ENCODE assay signal across 21 cellular contexts in the genomic region with DNA sequence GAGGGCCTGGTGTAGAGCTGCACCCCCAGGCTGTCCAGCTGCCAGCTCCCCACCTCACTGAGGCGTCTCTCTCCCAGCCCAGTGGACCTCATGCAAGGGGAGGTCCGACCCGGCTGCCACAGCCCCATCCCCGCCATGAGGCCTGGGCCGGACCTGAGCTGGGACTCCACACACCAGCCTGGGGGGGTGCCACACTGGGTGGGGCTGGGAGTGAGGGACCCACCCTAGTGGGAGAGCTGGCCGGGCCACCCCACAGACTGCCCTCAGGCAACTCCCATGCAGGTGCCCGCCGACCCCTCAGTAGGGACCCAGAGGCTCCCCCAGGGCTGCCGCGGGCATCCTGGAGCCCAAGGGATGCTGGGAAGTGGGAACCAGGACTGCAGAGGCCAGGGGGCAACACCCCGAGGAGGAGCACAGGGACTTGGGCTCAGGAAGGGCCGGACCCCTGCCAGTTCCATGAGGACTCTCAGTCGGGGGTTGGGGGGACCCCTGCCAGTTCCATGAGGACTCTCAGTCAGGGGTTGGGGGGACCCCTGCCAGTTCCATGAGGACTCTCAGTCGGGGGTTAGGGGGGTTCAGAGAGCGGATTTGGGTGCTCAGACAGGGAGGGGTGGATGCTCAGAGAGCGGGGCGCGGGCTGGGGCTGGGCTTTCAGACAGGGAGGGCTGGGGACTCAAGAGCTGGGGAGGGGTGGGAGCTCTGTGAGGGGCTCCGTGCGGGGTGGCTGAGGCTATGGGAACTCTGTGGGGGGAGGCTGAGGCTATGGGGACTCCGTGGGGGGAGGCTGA. TPM values are rescaled to one million over a fixed set of nuclear protein-coding genes. Genes with fewer than 3 reads are reported as not detected.
DNase-seq lines count a peak whose midpoint lies in the region; ATAC-seq and TF ChIP-seq lines count a peak whose summit lies in the region.
"Had no signal": no experiment of that assay in that cellular context is flagged by ENCODE, and none has a peak within 500 bp of the region (broad histone marks: within the 10 kb centered on the region; RNA-seq: fewer than 3 reads in every experiment).

No MANE protein-coding gene starts in this region.

- in situ Hi-C loops in GM13977 (cut with MboI; ENCODE audit: low pct_unique_long_range_greater_than_20kb, low sequenced_read_pairs, unreplicated experiment): no loop called here

- H3K27me3 Mint-ChIP-seq in CD8-positive, alpha-beta T cell (ENCODE audit: low read depth): peaks cover 5% of the 10 kb centered on the region

- H3K27ac ChIP-seq in RWPE2 (ENCODE audit: poor library complexity, severe bottlenecking) (no peak overlapping the region), upper lobe of right lung (no peak overlapping the region)
- no peak overlapping the region for H3K27ac ChIP-seq in CD8-positive, alpha-beta T cell (ENCODE audit: low read depth, low read length)
- H3K27ac ChIP-seq: colonic mucosa, hepatocyte had no signal

- intact Hi-C loops in left cardiac atrium (cut with DNase I): no loop called here
- intact Hi-C loops in Right ventricle myocardium inferior (cut with DNase I): no loop called here
- intact Hi-C loops in upper lobe of right lung (cut with DNase I): no loop called here
- intact Hi-C loops in CD8-positive, alpha-beta T cell (cut with DNase I, micrococcal nuclease): no loop called here

- no peak overlapping the region for H3K4me3 ChIP-seq in RWPE2 (ENCODE audit: severe bottlenecking)
- H3K4me3 ChIP-seq in upper lobe of right lung: no peak overlapping the region
- no peak overlapping the region for H3K4me3 ChIP-seq in CD8-positive, alpha-beta T cell (ENCODE audit: low read depth, low read length)
- H3K4me3 ChIP-seq: colonic mucosa, hepatocyte had no signal

- H3K4me1 ChIP-seq in RWPE2 (ENCODE audit: insufficient read depth, poor library complexity, severe bottlenecking): peaks cover 19% of the 10 kb centered on the region
- peaks cover 9% of the 10 kb centered on the region for H3K4me1 ChIP-seq in upper lobe of right lung
- H3K4me1 ChIP-seq in CD8-positive, alpha-beta T cell (ENCODE audit: insufficient read depth, low read length): peaks cover 12% of the 10 kb centered on the region

- H3K4me1 Mint-ChIP-seq in CD8-positive, alpha-beta T cell (ENCODE audit: low read depth): peaks cover 4% of the 10 kb centered on the region

- H3K27me3 ChIP-seq in RWPE2 (ENCODE audit: insufficient read depth, poor library complexity, severe bottlenecking) (no peaks in the 10 kb centered on the region), upper lobe of right lung (peaks cover 17% of the 10 kb centered on the region)
- no peaks in the 10 kb centered on the region for H3K27me3 ChIP-seq in CD8-positive, alpha-beta T cell (ENCODE audit: insufficient read depth, low read length)
- H3K27me3 ChIP-seq: hepatocyte had no signal

- CTCF ChIA-PET in CD8-positive, alpha-beta T cell (lab: Charles Lee): interaction anchor here (1.0 kb wide), 1 partner anchor 11 kb away, joined by 3 read pairs; no protein-coding TSS in a partner anchor

- H3K4me3 Mint-ChIP-seq in CD8-positive, alpha-beta T cell: no peak overlapping the region
- H3K4me3 Mint-ChIP-seq: activated CD4-positive, alpha-beta memory T cell treated with anti-CD3 and anti-CD28 coated beads for 36 hours; activated naive CD8-positive, alpha-beta T cell; activated T-cell treated with anti-CD3 and anti-CD28 coated beads, Interleukin-2, amount 50 U/mL, for 4 hours had no signal

- H3K9me3 ChIP-seq in RWPE2 (ENCODE audit: severe bottlenecking): no peaks in the 10 kb centered on the region
- H3K9me3 ChIP-seq in upper lobe of right lung: no peaks in the 10 kb centered on the region
- no peaks in the 10 kb centered on the region for H3K9me3 ChIP-seq in CD8-positive, alpha-beta T cell (ENCODE audit: low read length)
- H3K9me3 ChIP-seq: colonic mucosa had no signal

- H3K27ac Mint-ChIP-seq in CD8-positive, alpha-beta T cell: no peak overlapping the region
- H3K27ac Mint-ChIP-seq: activated CD4-positive, alpha-beta memory T cell treated with anti-CD3 and anti-CD28 coated beads for 36 hours; activated naive CD8-positive, alpha-beta T cell had no signal

- no peaks in the 10 kb centered on the region for H3K36me3 Mint-ChIP-seq in CD8-positive, alpha-beta T cell
- H3K36me3 Mint-ChIP-seq: activated CD4-positive, alpha-beta memory T cell treated with anti-CD3 and anti-CD28 coated beads for 36 hours; activated naive CD8-positive, alpha-beta T cell had no signal

- no peaks in the 10 kb centered on the region for H3K36me3 ChIP-seq in RWPE2 (ENCODE audit: low read depth)
- no peaks in the 10 kb centered on the region for H3K36me3 ChIP-seq in upper lobe of right lung
- H3K36me3 ChIP-seq in CD8-positive, alpha-beta T cell (ENCODE audit: insufficient read depth, low read length): no peaks in the 10 kb centered on the region
- H3K36me3 ChIP-seq: colonic mucosa had no signal

- POLR2A ChIA-PET in CD8-positive, alpha-beta T cell (lab: Charles Lee): no interaction called here

- DNase-seq in left cardiac atrium (peak; percentile 22), Right ventricle myocardium inferior (ENCODE audit: missing footprints) (no peak), RWPE2 (ENCODE audit: low spot score) (peak; percentile 67), left lobe of liver (ENCODE audit: low spot score) (peak; percentile 44), upper lobe of right lung (peak; percentile 61), GM13977 (ENCODE audit: low spot score) (no peak)
- DNase-seq in activated CD4-positive, CD25-positive, alpha-beta regulatory T cell (lab: John Stamatoyannopoulos, UW): no peak
- DNase-seq in CD8-positive, alpha-beta T cell: no peak
- DNase-seq: activated CD4-positive, alpha-beta memory T cell treated with anti-CD3 and anti-CD28 coated beads for 36 hours; colonic mucosa; Karpas-422; NCI-H1048; NCI-H2029 treated with DMSO at 0.1 percent for 48 hours; NK-92 treated with Interleukin-12 subunit alpha and Interleukin-12 subunit beta, amount 100 ng/mL, for 24 hours; SW 1271 had no signal

- no peak for ATAC-seq in left cardiac atrium
- ATAC-seq in Right ventricle myocardium inferior: no peak
- no peak for ATAC-seq in RWPE2 (ENCODE audit: low read depth)
- ATAC-seq in left lobe of liver: no peak
- no peak for ATAC-seq in upper lobe of right lung
- ATAC-seq in CD8-positive, alpha-beta T cell: no peak
- ATAC-seq: activated T-cell treated with anti-CD3 and anti-CD28 coated beads, Interleukin-2, amount 50 U/mL, for 4 hours had no signal

- H3K9me3 Mint-ChIP-seq in CD8-positive, alpha-beta T cell: no peaks in the 10 kb centered on the region
- H3K9me3 Mint-ChIP-seq: activated CD4-positive, alpha-beta memory T cell treated with anti-CD3 and anti-CD28 coated beads for 36 hours; activated T-cell treated with anti-CD3 and anti-CD28 coated beads, Interleukin-2, amount 50 U/mL, for 4 hours had no signal

- TF ChIP-seq CTCF in RWPE2 (IDR thresholded peaks at IDR 0.05; ENCODE audit: poor library complexity, severe bottlenecking): no peak
- no peak for TF ChIP-seq CTCF in upper lobe of right lung (IDR thresholded peaks at IDR 0.05)
- TF ChIP-seq CTCF in GM13977 (IDR thresholded peaks at IDR 0.05; ENCODE audit: extremely low read depth, insufficient read depth, missing control alignments): no peak
- no peak for TF ChIP-seq CTCF in CD8-positive, alpha-beta T cell (IDR thresholded peaks at IDR 0.05)

RNA-seq across cellular contexts. Expression of a gene that starts 1.2 kb away (rescaled TPM):
- total RNA-seq in left cardiac atrium (not detected), Right ventricle myocardium inferior (not detected), left lobe of liver (not detected), upper lobe of right lung (0.55 TPM)
- total RNA-seq in CD8-positive, alpha-beta T cell: not detected
- total RNA-seq: activated CD4-positive, alpha-beta memory T cell treated with anti-CD3 and anti-CD28 coated beads for 36 hours; NCI-H460; pulmonary artery endothelial cell; temporal lobe had no signal

RNA-seq across cellular contexts. Expression of a gene that starts 40.5 kb away (rescaled TPM):
- total RNA-seq in left cardiac atrium: 1 to 10 TPM; 5.3 to 6.1 TPM
- 2.9 TPM for total RNA-seq in Right ventricle myocardium inferior
- 8.4 TPM for total RNA-seq in left lobe of liver
- 9.7 TPM for total RNA-seq in upper lobe of right lung
- 10 to 100 TPM; 14.3 to 17.6 TPM for total RNA-seq in CD8-positive, alpha-beta T cell

RNA-seq across cellular contexts. Expression of a gene that starts 55.4 kb away (rescaled TPM):
- total RNA-seq in left cardiac atrium (10 to 100 TPM; 14.8 to 25.7 TPM), Right ventricle myocardium inferior (14.1 TPM), left lobe of liver (39.3 TPM), upper lobe of right lung (135 TPM)
- 10 to 100 TPM; 12.1 to 14.0 TPM for total RNA-seq in CD8-positive, alpha-beta T cell

Comparison
In these comparisons a context has a peak if more than half of its experiments do, and no peak if none do; other contexts are left out.
1. DNase-seq: peak in left cardiac atrium (single experiment), RWPE2 (single experiment), left lobe of liver (single experiment) and upper lobe of right lung (single experiment); none in Right ventricle myocardium inferior (single experiment), activated CD4-positive, CD25-positive, alpha-beta regulatory T cell (0 of 4), GM13977 (single experiment) and CD8-positive, alpha-beta T cell (0 of 7).